8 cellular contexts compared by ENCODE assay signal in genomic region chr7:132654150-132654549, GRCh38.
A peak's percentile ranks its signal among the peaks of the same experiment; 100 is the strongest.
DNase-seq lines count a peak whose midpoint lies in the region; ATAC-seq and TF ChIP-seq lines count a peak whose summit lies in the region.

No MANE protein-coding gene starts in this region.

- ATAC-seq in GM18502 (IDR thresholded peaks at IDR 0.05; ENCODE audit: poor library complexity, unreplicated experiment): peak; percentile 82
- ATAC-seq in HG02852 (IDR thresholded peaks at IDR 0.05; ENCODE audit: unreplicated experiment): peak; percentile 77
- ATAC-seq in GM19455 (IDR thresholded peaks at IDR 0.05; ENCODE audit: unreplicated experiment): no peak

- H3K27ac ChIP-seq in A673 (ENCODE audit: low read depth, low read length, poor library complexity, severe bottlenecking): no peak overlapping the region

- H3K4me1 ChIP-seq in A673 (ENCODE audit: insufficient read depth, low read length, poor library complexity, severe bottlenecking): peaks cover 31% of the 10 kb centered on the region

- CTCF ChIA-PET in A673 (lab: Charles Lee): no interaction called here

- no peak overlapping the region for H3K4me3 ChIP-seq in A673 (ENCODE audit: low read depth, low read length, poor library complexity, severe bottlenecking)

- no peaks in the 10 kb centered on the region for H3K9me3 ChIP-seq in A673 (ENCODE audit: low read depth, low read length, poor library complexity, severe bottlenecking)

- BruUV-seq in A673 (replicated peaks; lab: Mats Ljungman, UMichigan): no TSS peak

- H3K27me3 ChIP-seq in A673 (replicated peaks; ENCODE audit: insufficient read depth, low read depth, low read length, poor library complexity): no peaks in the 10 kb centered on the region

- POLR2A ChIA-PET in A673 (lab: Charles Lee; ENCODE audit: low non-redundant PET): no interaction called here

- TF ChIP-seq CTCF in A673 (conservative IDR thresholded peaks at IDR 0.05; ENCODE audit: low read depth, low read length): peak; percentile 45

- intact Hi-C loops in A673 (cut with micrococcal nuclease; ENCODE audit: unreplicated experiment): no loop called here

- in situ Hi-C loops in SK-MEL-5 (cut with HindIII; ENCODE audit: low pct_unique_long_range_greater_than_20kb, low sequenced_read_pairs): no loop called here

- peak; percentile 42 for DNase-seq in A673 (ENCODE audit: low spot score)
- peak; percentile 59 for DNase-seq in SK-MEL-5 (ENCODE audit: low read depth, low spot score)
- DNase-seq in iPS-NIHi7 (ENCODE audit: extremely low spot score): peak; percentile 63
- no peak for DNase-seq in NCI-H1436 (lab: John Stamatoyannopoulos, UW)
- DNase-seq in glomerular visceral epithelial cell (ENCODE audit: extremely low spot score): no peak

- no peaks in the 10 kb centered on the region for H3K36me3 ChIP-seq in A673 (ENCODE audit: insufficient read depth, low read length, poor library complexity, severe bottlenecking)

Comparison
In these comparisons a context has a peak if more than half of its experiments do, and no peak if none do; other contexts are left out.
1. DNase-seq: peak in A673 (single experiment), SK-MEL-5 (single experiment) and iPS-NIHi7 (single experiment); none in NCI-H1436 (single experiment) and glomerular visceral epithelial cell (single experiment).